8 cellular contexts compared by ENCODE assay signal in the genomic region with DNA sequence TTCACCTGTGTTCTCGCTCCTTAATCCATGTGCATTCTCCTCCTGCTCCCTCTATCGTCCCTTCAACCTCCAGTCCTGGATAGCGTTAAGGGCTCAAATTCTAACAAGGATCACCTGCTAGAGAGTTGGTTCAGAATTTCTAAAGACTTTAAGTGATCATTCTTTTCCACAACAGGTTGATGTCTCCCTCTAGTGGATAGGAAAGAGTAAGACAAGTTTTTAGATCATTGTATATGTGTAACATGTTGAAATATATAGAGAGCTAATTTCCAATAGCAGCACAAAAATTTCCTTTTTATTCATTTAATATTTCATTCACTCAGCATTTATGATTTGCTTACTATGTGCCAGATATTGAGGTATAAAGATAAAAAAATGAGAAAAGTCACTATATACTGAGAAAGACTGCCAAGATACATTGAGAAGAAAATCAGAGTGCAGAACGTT. TPM values are rescaled to one million over a fixed set of nuclear protein-coding genes. Genes with fewer than 3 reads are reported as not detected.
DNase-seq lines count a peak whose midpoint lies in the region; FAIRE-seq and TF ChIP-seq lines count a peak whose summit lies in the region.

No MANE protein-coding gene starts in this region.

- H3K27ac Mint-ChIP-seq in neural crest cell (ENCODE audit: unreplicated experiment), result no peak overlapping the region

- DNase-seq in GM12865 (ENCODE audit: low read depth) (peak; percentile 60), NCI-H128 (lab: John Stamatoyannopoulos, UW; ENCODE audit: unreplicated experiment) (peak; percentile 63), SKM-1 treated with dmso at 0.1 percent for 144 hours (lab: John Stamatoyannopoulos, UW; ENCODE audit: unreplicated experiment) (peak; percentile 40), fibroblast of gingiva (ENCODE audit: low read depth) (peak; percentile 48), neural crest cell (ENCODE audit: low read depth, low spot score) (no peak), MG63 (no peak)
- no peak for DNase-seq in activated naive CD4-positive, alpha-beta T cell treated with anti-CD3 and anti-CD28 coated beads, Interleukin-2, amount 50 U/mL, for 16 hours

- H3K27me3 ChIP-seq in MG63, result no peaks in the 10 kb centered on the region

- no peaks in the 10 kb centered on the region for H3K36me3 Mint-ChIP-seq in neural crest cell (ENCODE audit: low read depth)

- peak; percentile 98 for FAIRE-seq in A204.1 (lab: Jason Lieb, UNC)

- H3K4me1 Mint-ChIP-seq in neural crest cell, result peaks cover 4% of the 10 kb centered on the region

- peaks cover 9% of the 10 kb centered on the region for H3K27me3 Mint-ChIP-seq in neural crest cell (ENCODE audit: low read depth)

- H3K9me3 Mint-ChIP-seq in neural crest cell, result no peaks in the 10 kb centered on the region

- no peak overlapping the region for H3K4me3 ChIP-seq in GM12865 (ENCODE audit: low read depth, low read length)
- H3K4me3 ChIP-seq in MG63, result no peak overlapping the region

- TF ChIP-seq CTCF in GM12865 (IDR thresholded peaks at IDR 0.05; ENCODE audit: insufficient read depth, low read depth, low read length, missing control alignments), result peak; percentile 64
- TF ChIP-seq CTCF in neural crest cell (conservative IDR thresholded peaks at IDR 0.05), result peak; percentile 89

- H3K4me3 Mint-ChIP-seq in neural crest cell, result no peak overlapping the region

- H3K9me3 ChIP-seq in MG63, result no peaks in the 10 kb centered on the region

- H3K36me3 ChIP-seq in MG63, result no peaks in the 10 kb centered on the region

RNA-seq across cellular contexts. Expression of gene ESR2, which starts 9.3 kb away (rescaled TPM):
- 0.20 and 0.33 TPM in 2 replicates for total RNA-seq in neural crest cell
- not detected in 2 replicates for total RNA-seq in MG63 (2014; rRNA removed; shearing (Covaris generic); ENCODE audit: low replicate concordance)

Comparison
In these comparisons a context has a peak if more than half of its experiments do, and no peak if none do; other contexts are left out.
1. DNase-seq: peak in GM12865 (single experiment), NCI-H128 (single experiment), SKM-1 treated with dmso at 0.1 percent for 144 hours (single experiment) and fibroblast of gingiva (single experiment); none in neural crest cell (single experiment), activated naive CD4-positive, alpha-beta T cell treated with anti-CD3 and anti-CD28 coated beads, Interleukin-2, amount 50 U/mL, for 16 hours (single experiment) and MG63 (single experiment).